1 cellular context compared by ENCODE assay signal in the genomic region with DNA sequence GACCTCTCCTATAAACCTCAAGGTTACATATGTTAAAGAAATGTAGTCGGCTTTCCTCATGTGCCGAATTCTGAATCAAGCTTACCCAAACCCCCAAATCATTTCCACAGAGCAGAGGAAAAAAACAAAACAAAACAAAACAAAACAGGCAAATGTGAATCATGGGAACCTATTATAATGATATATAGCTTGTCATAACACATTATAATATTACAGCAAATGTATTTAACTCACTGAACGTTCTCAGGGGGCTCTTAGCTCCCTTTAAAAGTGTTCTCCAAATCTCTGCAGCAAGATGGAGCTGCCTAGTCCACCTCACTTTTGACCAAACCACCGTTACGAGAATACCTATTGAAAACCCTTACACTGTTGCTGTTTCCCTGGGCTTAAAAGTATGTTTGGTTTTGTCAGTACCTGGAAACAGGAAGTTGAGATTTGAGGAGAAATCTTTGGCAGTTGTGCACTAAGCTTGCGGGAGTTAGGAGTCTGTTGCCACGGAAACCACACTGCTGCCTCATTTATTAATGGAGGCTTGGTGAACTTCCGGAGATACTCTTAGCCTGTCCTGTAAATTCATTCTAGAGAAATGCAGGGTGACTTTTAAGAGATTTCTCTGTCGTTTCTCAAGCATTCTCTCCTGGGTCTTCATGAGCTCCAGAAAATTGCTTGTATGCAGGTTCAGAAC.
A peak's percentile ranks its signal among the peaks of the same experiment; 100 is the strongest.
TF ChIP-seq lines count a peak whose summit lies in the region.

No MANE protein-coding gene starts in this region.

TF ChIP-seq in K562, 482 proteins besides CTCF, POLR2A, EP300 and RAD21 (continued from another document and continues in another):
- TF ChIP-seq MYNN (IDR thresholded peaks at IDR 0.05) (0 out of 2 replicates have a peak, but pooled peaks have one; percentile 42), MYNN (CRISPR knock-in tag; IDR thresholded peaks at IDR 0.05) (no peak), ATF7 (IDR thresholded peaks at IDR 0.05) (peak; percentile 10; the same call in 1 of the 2 replicates), JUND (IDR thresholded peaks at IDR 0.05; ENCODE audit: borderline replicate concordance, low read depth, low read length) (0 out of 2 replicates have a peak, but pooled peaks have one; percentile 14), JUND (tag; IDR thresholded peaks at IDR 0.05; ENCODE audit: borderline replicate concordance, low read depth, low read length) (no peak), ZBTB43 (CRISPR knock-in tag; IDR thresholded peaks at IDR 0.05) (no peak), PATZ1 (CRISPR knock-in tag; IDR thresholded peaks at IDR 0.05; ENCODE audit: borderline replicate concordance) (no peak), U2AF1 (optimal IDR thresholded peaks at IDR 0.05; ENCODE audit: low read depth, low read length) (no peak), MEIS2 (IDR thresholded peaks at IDR 0.05; ENCODE audit: partially characterized antibody) (peak; percentile 74), SPI1 (IDR thresholded peaks at IDR 0.05; ENCODE audit: borderline replicate concordance, low read depth, low read length) (0 out of 2 replicates have a peak, but pooled peaks have one; percentile 27), PBX2 (CRISPR knock-in tag; IDR thresholded peaks at IDR 0.05; ENCODE audit: low read depth) (no peak), PBX2 (tag; conservative IDR thresholded peaks at IDR 0.05; ENCODE audit: low read depth) (peak; percentile 73; the same call in 1 of the 2 replicates), GABPA (tag; conservative IDR thresholded peaks at IDR 0.05; ENCODE audit: low read depth) (peak; percentile 58), SMARCA4 (IDR thresholded peaks at IDR 0.05) (0 out of 2 replicates have a peak, but pooled peaks have one; percentile 14), XRCC3 (IDR thresholded peaks at IDR 0.05) (no peak), FOXJ3 (CRISPR knock-in tag; IDR thresholded peaks at IDR 0.05) (no peak), HDAC2 (IDR thresholded peaks at IDR 0.05) (peak; percentile 76; the same call in 1 of the 2 replicates), BACH1 (tag; IDR thresholded peaks at IDR 0.05) (peak; percentile 18; the same call in 1 of the 2 replicates), SOX6 (IDR thresholded peaks at IDR 0.05) (peak; percentile 15; the same call in 1 of the 2 replicates), MXI1 (IDR thresholded peaks at IDR 0.05; ENCODE audit: low read depth, low read length) (peak; percentile 66; the same call in 1 of the 2 replicates), CTBP1 (IDR thresholded peaks at IDR 0.05; ENCODE audit: borderline replicate concordance) (peak; percentile 69; the same call in 1 of the 2 replicates), KDM1A (IDR thresholded peaks at IDR 0.05) (peak; percentile 84), FOXJ2 (tag; IDR thresholded peaks at IDR 0.05) (peak; percentile 70; the same call in 1 of the 2 replicates), RFX1 (IDR thresholded peaks at IDR 0.05) (peak; percentile 93), CXXC5 (CRISPR knock-in tag; IDR thresholded peaks at IDR 0.05) (0 out of 2 replicates have a peak, but pooled peaks have one; percentile 13), HNRNPLL (IDR thresholded peaks at IDR 0.05; ENCODE audit: low read depth, low read length, poor library complexity, severe bottlenecking) (peak; percentile 71), ETV6 (IDR thresholded peaks at IDR 0.05; ENCODE audit: borderline replicate concordance in 1 of 2, low read depth in 2 of 2, low read length in 1 of 2) (peak in 1 of 2 experiments; percentile 43; a peak in 1 of 4 replicates), ETV6 (CRISPR knock-in tag; IDR thresholded peaks at IDR 0.05; ENCODE audit: borderline replicate concordance) (no peak), PCBP1 (IDR thresholded peaks at IDR 0.05; ENCODE audit: low read depth, low read length, poor library complexity, severe bottlenecking) (no peak), SP1 (CRISPR knock-in tag; IDR thresholded peaks at IDR 0.05) (0 out of 2 replicates have a peak, but pooled peaks have one; percentile 32), ZNF592 (IDR thresholded peaks at IDR 0.05) (peak; percentile 29; the same call in 1 of the 2 replicates), ARID1B (IDR thresholded peaks at IDR 0.05) (peak; percentile 22; the same call in 1 of the 2 replicates)
- TF ChIP-seq, protein P1, sequence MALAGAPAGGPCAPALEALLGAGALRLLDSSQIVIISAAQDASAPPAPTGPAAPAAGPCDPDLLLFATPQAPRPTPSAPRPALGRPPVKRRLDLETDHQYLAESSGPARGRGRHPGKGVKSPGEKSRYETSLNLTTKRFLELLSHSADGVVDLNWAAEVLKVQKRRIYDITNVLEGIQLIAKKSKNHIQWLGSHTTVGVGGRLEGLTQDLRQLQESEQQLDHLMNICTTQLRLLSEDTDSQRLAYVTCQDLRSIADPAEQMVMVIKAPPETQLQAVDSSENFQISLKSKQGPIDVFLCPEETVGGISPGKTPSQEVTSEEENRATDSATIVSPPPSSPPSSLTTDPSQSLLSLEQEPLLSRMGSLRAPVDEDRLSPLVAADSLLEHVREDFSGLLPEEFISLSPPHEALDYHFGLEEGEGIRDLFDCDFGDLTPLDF (CRISPR knock-in tag; IDR thresholded peaks at IDR 0.05) = no peak
- TF ChIP-seq, protein P2, sequence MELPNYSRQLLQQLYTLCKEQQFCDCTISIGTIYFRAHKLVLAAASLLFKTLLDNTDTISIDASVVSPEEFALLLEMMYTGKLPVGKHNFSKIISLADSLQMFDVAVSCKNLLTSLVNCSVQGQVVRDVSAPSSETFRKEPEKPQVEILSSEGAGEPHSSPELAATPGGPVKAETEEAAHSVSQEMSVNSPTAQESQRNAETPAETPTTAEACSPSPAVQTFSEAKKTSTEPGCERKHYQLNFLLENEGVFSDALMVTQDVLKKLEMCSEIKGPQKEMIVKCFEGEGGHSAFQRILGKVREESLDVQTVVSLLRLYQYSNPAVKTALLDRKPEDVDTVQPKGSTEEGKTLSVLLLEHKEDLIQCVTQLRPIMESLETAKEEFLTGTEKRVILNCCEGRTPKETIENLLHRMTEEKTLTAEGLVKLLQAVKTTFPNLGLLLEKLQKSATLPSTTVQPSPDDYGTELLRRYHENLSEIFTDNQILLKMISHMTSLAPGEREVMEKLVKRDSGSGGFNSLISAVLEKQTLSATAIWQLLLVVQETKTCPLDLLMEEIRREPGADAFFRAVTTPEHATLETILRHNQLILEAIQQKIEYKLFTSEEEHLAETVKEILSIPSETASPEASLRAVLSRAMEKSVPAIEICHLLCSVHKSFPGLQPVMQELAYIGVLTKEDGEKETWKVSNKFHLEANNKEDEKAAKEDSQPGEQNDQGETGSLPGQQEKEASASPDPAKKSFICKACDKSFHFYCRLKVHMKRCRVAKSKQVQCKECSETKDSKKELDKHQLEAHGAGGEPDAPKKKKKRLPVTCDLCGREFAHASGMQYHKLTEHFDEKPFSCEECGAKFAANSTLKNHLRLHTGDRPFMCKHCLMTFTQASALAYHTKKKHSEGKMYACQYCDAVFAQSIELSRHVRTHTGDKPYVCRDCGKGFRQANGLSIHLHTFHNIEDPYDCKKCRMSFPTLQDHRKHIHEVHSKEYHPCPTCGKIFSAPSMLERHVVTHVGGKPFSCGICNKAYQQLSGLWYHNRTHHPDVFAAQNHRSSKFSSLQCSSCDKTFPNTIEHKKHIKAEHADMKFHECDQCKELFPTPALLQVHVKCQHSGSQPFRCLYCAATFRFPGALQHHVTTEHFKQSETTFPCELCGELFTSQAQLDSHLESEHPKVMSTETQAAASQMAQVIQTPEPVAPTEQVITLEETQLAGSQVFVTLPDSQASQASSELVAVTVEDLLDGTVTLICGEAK (IDR thresholded peaks at IDR 0.05) = peak; percentile 55; the same call in 1 of the 2 replicates
- TF ChIP-seq, protein P2 (CRISPR knock-in tag; IDR thresholded peaks at IDR 0.05) = no peak
